1 cellular context compared by ENCODE assay signal in genomic region chr12:65306603-65307501, GRCh38.
A peak's percentile ranks its signal among the peaks of the same experiment; 100 is the strongest.
TF ChIP-seq lines count a peak whose summit lies in the region.

No MANE protein-coding gene starts in this region.

TF ChIP-seq in endothelial cell of umbilical vein, 7 proteins besides CTCF, POLR2A, EP300 and RAD21:
- TF ChIP-seq FOS (IDR thresholded peaks at IDR 0.05; ENCODE audit: borderline replicate concordance, insufficient read depth, low read length) (no peak), GATA2 (IDR thresholded peaks at IDR 0.05; ENCODE audit: insufficient read depth, insufficient read length, low read depth, low read length) (no peak), JUN (IDR thresholded peaks at IDR 0.05; ENCODE audit: borderline replicate concordance, insufficient read depth, insufficient read length, low read depth) (peak; percentile 45), MAX (IDR thresholded peaks at IDR 0.05; ENCODE audit: insufficient read depth, insufficient read length) (no peak), EZH2 (IDR thresholded peaks at IDR 0.05; ENCODE audit: borderline replicate concordance, low read depth, low read length, severe bottlenecking) (no peak), POLR2AphosphoS5 (IDR thresholded peaks at IDR 0.05; ENCODE audit: insufficient read depth, low read depth, low read length) (peak; percentile 50), MYC (IDR thresholded peaks at IDR 0.05; ENCODE audit: low read depth, low read length) (no peak)
